Comparison of ENCODE assay signal across 1 cellular context in genomic region chr20:325043-325888, GRCh38.
TF ChIP-seq lines count a peak whose summit lies in the region.

SOX12 (plus strand) TSS chr20:325552; CDS start chr20:325925, 373 bp downstream.

TF ChIP-seq in HepG2, 621 proteins besides CTCF, POLR2A, EP300 and RAD21 (continued from another document and continues in another):
- TF ChIP-seq HINFP (CRISPR knock-in tag; IDR thresholded peaks at IDR 0.05; ENCODE audit: low read depth): 0 out of 2 replicates have a peak, but pooled peaks have one; percentile 78
- peak; percentile 58; the same call in 1 of the 2 replicates for TF ChIP-seq KLF6 (CRISPR knock-in tag; IDR thresholded peaks at IDR 0.05)
- TF ChIP-seq IRX3 (CRISPR knock-in tag; IDR thresholded peaks at IDR 0.05; ENCODE audit: borderline replicate concordance, low read depth): peak; percentile 50; the same call in 1 of the 2 replicates
- peak; percentile 50; the same call in 1 of the 2 replicates for TF ChIP-seq BCL6 (CRISPR knock-in tag; IDR thresholded peaks at IDR 0.05)
- no peak for TF ChIP-seq ZFP41 (CRISPR knock-in tag; IDR thresholded peaks at IDR 0.05; ENCODE audit: borderline replicate concordance)
- 0 out of 2 replicates have a peak, but pooled peaks have one; percentile 12 for TF ChIP-seq SATB2 (CRISPR knock-in tag; IDR thresholded peaks at IDR 0.05)
- no peak for TF ChIP-seq IKZF1 (IDR thresholded peaks at IDR 0.05)
- TF ChIP-seq ZFP36L2 (CRISPR knock-in tag; IDR thresholded peaks at IDR 0.05): no peak
- no peak for TF ChIP-seq USF2 (IDR thresholded peaks at IDR 0.05; ENCODE audit: low read depth, low read length)
- no peak for TF ChIP-seq USF2 (CRISPR knock-in tag; IDR thresholded peaks at IDR 0.05; ENCODE audit: borderline replicate concordance)
- no peak for TF ChIP-seq BRF2 (CRISPR knock-in tag; IDR thresholded peaks at IDR 0.05)
- no peak for TF ChIP-seq NCOR1 (IDR thresholded peaks at IDR 0.05; ENCODE audit: borderline replicate concordance, low read length)
- TF ChIP-seq CREB3 (CRISPR knock-in tag; IDR thresholded peaks at IDR 0.05): peak; percentile 71
- no peak for TF ChIP-seq FOXJ3 (CRISPR knock-in tag; IDR thresholded peaks at IDR 0.05; ENCODE audit: borderline replicate concordance)
- TF ChIP-seq RARA (CRISPR knock-in tag; IDR thresholded peaks at IDR 0.05): peak; percentile 37; the same call in 1 of the 2 replicates
- 0 out of 2 replicates have a peak, but pooled peaks have one; percentile 11 for TF ChIP-seq HDAC2 (CRISPR knock-in tag; IDR thresholded peaks at IDR 0.05)
- 0 out of 2 replicates have a peak, but pooled peaks have one; percentile 60 for TF ChIP-seq ZNF354B (CRISPR knock-in tag; IDR thresholded peaks at IDR 0.05)
- no peak for TF ChIP-seq GTF2F1 (IDR thresholded peaks at IDR 0.05; ENCODE audit: low read length)
- TF ChIP-seq ZNF616 (CRISPR knock-in tag; IDR thresholded peaks at IDR 0.05; ENCODE audit: low read depth): no peak
- TF ChIP-seq ZNF577 (CRISPR knock-in tag; IDR thresholded peaks at IDR 0.05; ENCODE audit: borderline replicate concordance, low read depth): no peak
- TF ChIP-seq, protein P1, sequence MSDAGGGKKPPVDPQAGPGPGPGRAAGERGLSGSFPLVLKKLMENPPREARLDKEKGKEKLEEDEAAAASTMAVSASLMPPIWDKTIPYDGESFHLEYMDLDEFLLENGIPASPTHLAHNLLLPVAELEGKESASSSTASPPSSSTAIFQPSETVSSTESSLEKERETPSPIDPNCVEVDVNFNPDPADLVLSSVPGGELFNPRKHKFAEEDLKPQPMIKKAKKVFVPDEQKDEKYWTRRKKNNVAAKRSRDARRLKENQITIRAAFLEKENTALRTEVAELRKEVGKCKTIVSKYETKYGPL (CRISPR knock-in tag; IDR thresholded peaks at IDR 0.05): no peak; the same call in 1 of the 2 replicates
- TF ChIP-seq CREM (IDR thresholded peaks at IDR 0.05): peak; percentile 55; the same call in 1 of the 2 replicates
- peak; percentile 69; the same call in 1 of the 2 replicates for TF ChIP-seq CREM (CRISPR knock-in tag; IDR thresholded peaks at IDR 0.05)
- TF ChIP-seq TCF7L2 (IDR thresholded peaks at IDR 0.05; ENCODE audit: low read depth, low read length): no peak
- TF ChIP-seq ZKSCAN1 (IDR thresholded peaks at IDR 0.05; ENCODE audit: low read length): no peak
- TF ChIP-seq ZFP62 (CRISPR knock-in tag; IDR thresholded peaks at IDR 0.05): no peak
- TF ChIP-seq CEBPZ (IDR thresholded peaks at IDR 0.05; ENCODE audit: low read length): no peak
- TF ChIP-seq JUNB (CRISPR knock-in tag; IDR thresholded peaks at IDR 0.05; ENCODE audit: borderline replicate concordance): no peak
- TF ChIP-seq NR2F6 (IDR thresholded peaks at IDR 0.05): no peak
- TF ChIP-seq NR2F6 (CRISPR knock-in tag; IDR thresholded peaks at IDR 0.05): peak; percentile 39; the same call in 1 of the 2 replicates
- no peak for TF ChIP-seq DPF2 (CRISPR knock-in tag; IDR thresholded peaks at IDR 0.05; ENCODE audit: borderline replicate concordance, low read depth)
- TF ChIP-seq JUN (CRISPR knock-in tag; IDR thresholded peaks at IDR 0.05): no peak
- no peak for TF ChIP-seq PRPF4 (IDR thresholded peaks at IDR 0.05; ENCODE audit: low read depth, low read length, poor library complexity, severe bottlenecking)
- TF ChIP-seq SRSF1 (optimal IDR thresholded peaks at IDR 0.05; ENCODE audit: low read depth, low read length): no peak
- TF ChIP-seq PHF20 (CRISPR knock-in tag; IDR thresholded peaks at IDR 0.05): peak; percentile 61
- peak; percentile 78 for TF ChIP-seq TARDBP (CRISPR knock-in tag; IDR thresholded peaks at IDR 0.05)
- TF ChIP-seq ZFP90 (CRISPR knock-in tag; IDR thresholded peaks at IDR 0.05; ENCODE audit: borderline replicate concordance): peak; percentile 13; the same call in 1 of the 2 replicates
- 0 out of 2 replicates have a peak, but pooled peaks have one; percentile 12 for TF ChIP-seq NR2F2 (IDR thresholded peaks at IDR 0.05; ENCODE audit: borderline replicate concordance, low read depth)
- no peak for TF ChIP-seq ADNP (CRISPR knock-in tag; IDR thresholded peaks at IDR 0.05)
- no peak; the same call in 1 of the 2 replicates for TF ChIP-seq NFKBIZ (CRISPR knock-in tag; IDR thresholded peaks at IDR 0.05)
- TF ChIP-seq ZC3H13 (CRISPR knock-in tag; IDR thresholded peaks at IDR 0.05): peak; percentile 87
- TF ChIP-seq ZNF407 (CRISPR knock-in tag; IDR thresholded peaks at IDR 0.05; ENCODE audit: not compliant biosample characterization): no peak
- peak; percentile 6 for TF ChIP-seq ZNF746 (CRISPR knock-in tag; IDR thresholded peaks at IDR 0.05)
- no peak for TF ChIP-seq CEBPB (IDR thresholded peaks at IDR 0.05; ENCODE audit: borderline replicate concordance, low read depth, low read length)
- TF ChIP-seq ZNF451 (CRISPR knock-in tag; IDR thresholded peaks at IDR 0.05): no peak; the same call in 1 of the 2 replicates
- TF ChIP-seq KMT2B (CRISPR knock-in tag; IDR thresholded peaks at IDR 0.05): 0 out of 2 replicates have a peak, but pooled peaks have one; percentile 15
- TF ChIP-seq, protein P2, sequence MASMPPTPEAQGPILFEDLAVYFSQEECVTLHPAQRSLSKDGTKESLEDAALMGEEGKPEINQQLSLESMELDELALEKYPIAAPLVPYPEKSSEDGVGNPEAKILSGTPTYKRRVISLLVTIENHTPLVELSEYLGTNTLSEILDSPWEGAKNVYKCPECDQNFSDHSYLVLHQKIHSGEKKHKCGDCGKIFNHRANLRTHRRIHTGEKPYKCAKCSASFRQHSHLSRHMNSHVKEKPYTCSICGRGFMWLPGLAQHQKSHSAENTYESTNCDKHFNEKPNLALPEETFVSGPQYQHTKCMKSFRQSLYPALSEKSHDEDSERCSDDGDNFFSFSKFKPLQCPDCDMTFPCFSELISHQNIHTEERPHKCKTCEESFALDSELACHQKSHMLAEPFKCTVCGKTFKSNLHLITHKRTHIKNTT (CRISPR knock-in tag; IDR thresholded peaks at IDR 0.05): 0 out of 2 replicates have a peak, but pooled peaks have one; percentile 9
